9 cellular contexts compared by ENCODE assay signal in genomic region chr1:1040004-1040991, GRCh38. TPM values are rescaled to one million over a fixed set of nuclear protein-coding genes. Genes with fewer than 3 reads are reported as not detected.
DNase-seq lines count a peak whose midpoint lies in the region; ATAC-seq and FAIRE-seq lines count a peak whose summit lies in the region.
"Had no signal": no experiment of that assay in that cellular context is flagged by ENCODE, and none has a peak within 500 bp of the region (broad histone marks: within the 10 kb centered on the region; RNA-seq: fewer than 3 reads in every experiment).

No MANE protein-coding gene starts in this region.

- intact Hi-C loops in left cardiac atrium (cut with DNase I) = no loop called here

- peak overlapping the region; percentile 66 for H3K4me3 ChIP-seq in adipocyte (ENCODE audit: low read length)

- ATAC-seq in HG03280 (IDR thresholded peaks at IDR 0.05; ENCODE audit: unreplicated experiment) = peak; percentile 51
- ATAC-seq in T-cell (replicated peaks in 1 of 4) = peak; percentile 91 to 92 (median 92)
- peak; percentile 86 to 89 for ATAC-seq in left cardiac atrium
- ATAC-seq in GM18873 (IDR thresholded peaks at IDR 0.05; ENCODE audit: low FRiP score, unreplicated experiment) = no peak

- no peaks in the 10 kb centered on the region for H3K36me3 Mint-ChIP-seq in T-cell

- H3K9me3 ChIP-seq in adipocyte (ENCODE audit: control insufficient read depth, low read length) = no peaks in the 10 kb centered on the region

- H3K9me3 Mint-ChIP-seq in T-cell = no peaks in the 10 kb centered on the region

- DNase-seq in ELF-1 (ENCODE audit: low read depth, low spot score) = peak; percentile 84
- DNase-seq in T-cell = peak; percentile 60 to 86 (median 80)
- DNase-seq in adipocyte (ENCODE audit: low read depth) = peak; percentile 94
- peak; percentile 77 for DNase-seq in left cardiac atrium
- peak; percentile 75 for DNase-seq in retina
- DNase-seq in urothelium cell line (ENCODE audit: low spot score) = peak; percentile 57

- peak overlapping the region; percentile 57 to 77 (median 66) for H3K4me3 Mint-ChIP-seq in T-cell

- peaks cover 11 to 20% (median 16%) of the 10 kb centered on the region in 3 donors for H3K4me1 Mint-ChIP-seq in T-cell

- H3K36me3 ChIP-seq in adipocyte (ENCODE audit: control insufficient read depth, insufficient read depth, low read length, severe bottlenecking) = no peaks in the 10 kb centered on the region

- FAIRE-seq in urothelium cell line (lab: Jason Lieb, UNC) = no peak
- FAIRE-seq: islet of Langerhans had no signal

- CTCF ChIA-PET in T-cell (lab: Charles Lee) = interaction anchor here in 1 of 2 donors (0.7 to 1.2 kb wide), 3 partner anchors 26 to 56 kb away, joined by 4 read pairs; no protein-coding TSS in a partner anchor

- peaks cover 10 to 17% of the 10 kb centered on the region in 2 donors for H3K27me3 Mint-ChIP-seq in T-cell

- POLR2A ChIA-PET in T-cell (lab: Charles Lee) = interaction anchor here (0.6 kb wide), 2 partner anchors 20 to 175 kb away, joined by 3 to 4 read pairs; partner anchors contain the start of gene AGRN (in 1 of the 2)

- H3K27me3 ChIP-seq in adipocyte (replicated peaks; ENCODE audit: control insufficient read depth, insufficient read depth, low read length) = peaks cover 39% of the 10 kb centered on the region

- H3K27ac Mint-ChIP-seq in T-cell = no peak overlapping the region

- no peak overlapping the region for H3K9ac ChIP-seq in adipocyte (ENCODE audit: low read length)

- H3K4me1 ChIP-seq in adipocyte (ENCODE audit: control insufficient read depth, insufficient read depth, low read length) = peaks cover 4% of the 10 kb centered on the region

RNA-seq across cellular contexts. Expression of gene AGRN, which starts 20.4 kb away (rescaled TPM):
- 10 to 100 TPM in 2 of 5 donors, 1 to 10 TPM in 3; 6.0 to 16.3 (median 9.9) TPM for total RNA-seq in T-cell
- 10 to 100 TPM; 14.8 to 25.7 TPM for total RNA-seq in left cardiac atrium

RNA-seq across cellular contexts. Expression of gene ISG15, which starts 27.0 kb away (rescaled TPM):
- total RNA-seq in T-cell (10 to 100 TPM; 29.1 to 69.8 (median 48.5) TPM), left cardiac atrium (10 to 100 TPM; 13.4 to 42.3 TPM)

RNA-seq across cellular contexts. Expression of gene RNF223, which starts 33.8 kb away (rescaled TPM):
- total RNA-seq in T-cell (not detected), left cardiac atrium (not detected)

RNA-seq across cellular contexts. Expression of gene HES4, which starts 40.4 kb away (rescaled TPM):
- total RNA-seq in T-cell = 10 to 100 TPM in 1 of 5 donors, 1 to 10 TPM in 4; 1.5 to 11.9 (median 2.6) TPM
- 10 to 100 TPM; 42.1 to 68.3 TPM for total RNA-seq in left cardiac atrium

RNA-seq across cellular contexts. Expression of gene PERM1, which starts 58.4 kb away (rescaled TPM):
- not detected for total RNA-seq in T-cell
- total RNA-seq in left cardiac atrium = 10 to 100 TPM; 78.9 to 85.5 TPM
